In genomic region chr7:96075510-96076349, GRCh38 we compare ENCODE assay signal across 8 cellular contexts.
DNase-seq lines count a peak whose midpoint lies in the region; ATAC-seq, FAIRE-seq and TF ChIP-seq lines count a peak whose summit lies in the region.

No MANE protein-coding gene starts in this region.

- peak; percentile 92 for ATAC-seq in stimulated activated naive CD8-positive, alpha-beta T cell treated with anti-CD3 and anti-CD28 coated beads, Interleukin-15, Interleukin-2, amounts not matched to agents 100 U/mL and 50 U/mL, for 24 hours

- DNase-seq in COLO829 (ENCODE audit: low spot score) (peak; percentile 83), GM20000 (ENCODE audit: low spot score) (peak; percentile 67), HTR-8/SVneo (ENCODE audit: insufficient read length, low spot score) (peak; percentile 34), NOMO-1 treated with DMSO at 0.1 percent for 48 hours (lab: John Stamatoyannopoulos, UW; ENCODE audit: unreplicated experiment) (peak; percentile 90), esophagus muscularis mucosa (ENCODE audit: extremely low spot score) (no peak)
- DNase-seq in activated T-cell treated with anti-CD3 and anti-CD28 coated beads, Interleukin-2, amount 50 U/mL, for 1 hour: peak; percentile 55
- DNase-seq in stimulated activated naive CD8-positive, alpha-beta T cell treated with anti-CD3 and anti-CD28 coated beads, Interleukin-15, Interleukin-2, amounts not matched to agents 100 U/mL and 50 U/mL, for 24 hours: peak; percentile 51

- TF ChIP-seq POLR2A in esophagus muscularis mucosa (IDR thresholded peaks at IDR 0.05; ENCODE audit: low read depth): no peak

- H3K27ac ChIP-seq in esophagus muscularis mucosa (replicated peaks in 1 of 4) (no peak overlapping the region), muscle layer of colon (ENCODE audit: low read depth, low read length) (no peak overlapping the region)

- H3K4me3 ChIP-seq in esophagus muscularis mucosa: peak overlapping the region; percentile 53 to 63 (median 55)
- H3K4me3 ChIP-seq in muscle layer of colon (ENCODE audit: low read depth in 1 of 2, low read length in 2 of 2): peak overlapping the region; percentile 59 to 71

- H3K36me3 ChIP-seq in esophagus muscularis mucosa (no peaks in the 10 kb centered on the region), muscle layer of colon (ENCODE audit: insufficient read depth, low read length) (no peaks in the 10 kb centered on the region)

- 2% methylated on average over 34 of the region's 47 CpGs for WGBS in esophagus muscularis mucosa

- H3K4me1 ChIP-seq in esophagus muscularis mucosa (peaks cover 7 to 12% (median 11%) of the 10 kb centered on the region in 4 donors), muscle layer of colon (ENCODE audit: insufficient read depth, low read length) (peaks cover 5% of the 10 kb centered on the region)

- FAIRE-seq in HTR-8/SVneo (lab: Jason Lieb, UNC): no peak

- no peak overlapping the region for H3K9ac ChIP-seq in muscle layer of colon (ENCODE audit: low read length)

- TF ChIP-seq CTCF in GM20000 (IDR thresholded peaks at IDR 0.05; ENCODE audit: extremely low read depth, missing control alignments) (peak; percentile 93), esophagus muscularis mucosa (IDR thresholded peaks at IDR 0.05) (peak; percentile 67 to 87 (median 74))

- intact Hi-C loops in esophagus muscularis mucosa (cut with DNase I): loop anchor here (5.0 kb wide), 1 partner anchor 952 kb away; no protein-coding TSS in a partner anchor

- H3K27me3 ChIP-seq in esophagus muscularis mucosa (no peaks in the 10 kb centered on the region), muscle layer of colon (ENCODE audit: control insufficient read depth in 1 of 2, insufficient read depth in 2 of 2, low read length in 2 of 2) (no peaks in the 10 kb centered on the region)

- no peak for TF ChIP-seq EP300 in esophagus muscularis mucosa (IDR thresholded peaks at IDR 0.05)

- H3K9me3 ChIP-seq in esophagus muscularis mucosa (no peaks in the 10 kb centered on the region), muscle layer of colon (ENCODE audit: low read length) (no peaks in the 10 kb centered on the region)
